In the genomic region with DNA sequence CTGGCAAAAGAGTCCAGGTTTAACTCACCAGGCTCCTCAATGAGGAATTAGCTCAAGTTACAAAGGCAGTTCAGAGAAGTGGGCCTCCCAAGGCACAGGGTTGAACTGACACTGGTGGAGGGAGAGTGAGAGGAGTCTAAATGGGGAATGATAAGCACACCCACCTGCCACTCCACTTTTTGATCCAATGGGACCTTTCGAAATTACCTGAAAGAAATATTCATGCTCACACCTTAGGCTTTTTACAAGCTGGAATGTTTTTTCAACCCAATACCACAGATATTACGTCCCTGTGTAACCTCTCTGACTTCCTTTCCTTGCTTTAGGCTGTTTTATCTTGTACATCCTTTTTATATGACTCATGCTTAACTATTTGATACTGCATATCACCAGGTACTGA, we compare ENCODE assay signal across 2 cellular contexts.
TF ChIP-seq lines count a peak whose summit lies in the region.

No MANE protein-coding gene starts in this region.

TF ChIP-seq in GM23338, 12 proteins besides CTCF, POLR2A, EP300 and RAD21 (continues in another document):
- TF ChIP-seq, protein P1, sequence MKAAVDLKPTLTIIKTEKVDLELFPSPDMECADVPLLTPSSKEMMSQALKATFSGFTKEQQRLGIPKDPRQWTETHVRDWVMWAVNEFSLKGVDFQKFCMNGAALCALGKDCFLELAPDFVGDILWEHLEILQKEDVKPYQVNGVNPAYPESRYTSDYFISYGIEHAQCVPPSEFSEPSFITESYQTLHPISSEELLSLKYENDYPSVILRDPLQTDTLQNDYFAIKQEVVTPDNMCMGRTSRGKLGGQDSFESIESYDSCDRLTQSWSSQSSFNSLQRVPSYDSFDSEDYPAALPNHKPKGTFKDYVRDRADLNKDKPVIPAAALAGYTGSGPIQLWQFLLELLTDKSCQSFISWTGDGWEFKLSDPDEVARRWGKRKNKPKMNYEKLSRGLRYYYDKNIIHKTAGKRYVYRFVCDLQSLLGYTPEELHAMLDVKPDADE (IDR thresholded peaks at IDR 0.05), result no peak
- no peak for TF ChIP-seq ZNF462 (CRISPR knock-in tag; IDR thresholded peaks at IDR 0.05)
- TF ChIP-seq NANOG (IDR thresholded peaks at IDR 0.05; ENCODE audit: borderline replicate concordance), result no peak
- no peak for TF ChIP-seq POLR2AphosphoS5 (IDR thresholded peaks at IDR 0.05; ENCODE audit: low read depth)
- TF ChIP-seq STAT1 (IDR thresholded peaks at IDR 0.05; ENCODE audit: unreplicated experiment), result no peak
- no peak for TF ChIP-seq EZH2phosphoT487 (IDR thresholded peaks at IDR 0.05; ENCODE audit: unreplicated experiment)
- TF ChIP-seq ZNF114 (CRISPR knock-in tag; IDR thresholded peaks at IDR 0.05), result no peak
- no peak for TF ChIP-seq JUNB (IDR thresholded peaks at IDR 0.05; ENCODE audit: unreplicated experiment)
- TF ChIP-seq CREB1 (CRISPR knock-in tag; IDR thresholded peaks at IDR 0.05; ENCODE audit: low read depth), result no peak
- TF ChIP-seq ZNF331 (CRISPR knock-in tag; IDR thresholded peaks at IDR 0.05; ENCODE audit: low read depth), result no peak
- no peak for TF ChIP-seq EZH2 (IDR thresholded peaks at IDR 0.05; ENCODE audit: low read depth, unreplicated experiment)

TF ChIP-seq in H1, 55 proteins besides CTCF, POLR2A, EP300 and RAD21:
- TF ChIP-seq, protein P2, sequence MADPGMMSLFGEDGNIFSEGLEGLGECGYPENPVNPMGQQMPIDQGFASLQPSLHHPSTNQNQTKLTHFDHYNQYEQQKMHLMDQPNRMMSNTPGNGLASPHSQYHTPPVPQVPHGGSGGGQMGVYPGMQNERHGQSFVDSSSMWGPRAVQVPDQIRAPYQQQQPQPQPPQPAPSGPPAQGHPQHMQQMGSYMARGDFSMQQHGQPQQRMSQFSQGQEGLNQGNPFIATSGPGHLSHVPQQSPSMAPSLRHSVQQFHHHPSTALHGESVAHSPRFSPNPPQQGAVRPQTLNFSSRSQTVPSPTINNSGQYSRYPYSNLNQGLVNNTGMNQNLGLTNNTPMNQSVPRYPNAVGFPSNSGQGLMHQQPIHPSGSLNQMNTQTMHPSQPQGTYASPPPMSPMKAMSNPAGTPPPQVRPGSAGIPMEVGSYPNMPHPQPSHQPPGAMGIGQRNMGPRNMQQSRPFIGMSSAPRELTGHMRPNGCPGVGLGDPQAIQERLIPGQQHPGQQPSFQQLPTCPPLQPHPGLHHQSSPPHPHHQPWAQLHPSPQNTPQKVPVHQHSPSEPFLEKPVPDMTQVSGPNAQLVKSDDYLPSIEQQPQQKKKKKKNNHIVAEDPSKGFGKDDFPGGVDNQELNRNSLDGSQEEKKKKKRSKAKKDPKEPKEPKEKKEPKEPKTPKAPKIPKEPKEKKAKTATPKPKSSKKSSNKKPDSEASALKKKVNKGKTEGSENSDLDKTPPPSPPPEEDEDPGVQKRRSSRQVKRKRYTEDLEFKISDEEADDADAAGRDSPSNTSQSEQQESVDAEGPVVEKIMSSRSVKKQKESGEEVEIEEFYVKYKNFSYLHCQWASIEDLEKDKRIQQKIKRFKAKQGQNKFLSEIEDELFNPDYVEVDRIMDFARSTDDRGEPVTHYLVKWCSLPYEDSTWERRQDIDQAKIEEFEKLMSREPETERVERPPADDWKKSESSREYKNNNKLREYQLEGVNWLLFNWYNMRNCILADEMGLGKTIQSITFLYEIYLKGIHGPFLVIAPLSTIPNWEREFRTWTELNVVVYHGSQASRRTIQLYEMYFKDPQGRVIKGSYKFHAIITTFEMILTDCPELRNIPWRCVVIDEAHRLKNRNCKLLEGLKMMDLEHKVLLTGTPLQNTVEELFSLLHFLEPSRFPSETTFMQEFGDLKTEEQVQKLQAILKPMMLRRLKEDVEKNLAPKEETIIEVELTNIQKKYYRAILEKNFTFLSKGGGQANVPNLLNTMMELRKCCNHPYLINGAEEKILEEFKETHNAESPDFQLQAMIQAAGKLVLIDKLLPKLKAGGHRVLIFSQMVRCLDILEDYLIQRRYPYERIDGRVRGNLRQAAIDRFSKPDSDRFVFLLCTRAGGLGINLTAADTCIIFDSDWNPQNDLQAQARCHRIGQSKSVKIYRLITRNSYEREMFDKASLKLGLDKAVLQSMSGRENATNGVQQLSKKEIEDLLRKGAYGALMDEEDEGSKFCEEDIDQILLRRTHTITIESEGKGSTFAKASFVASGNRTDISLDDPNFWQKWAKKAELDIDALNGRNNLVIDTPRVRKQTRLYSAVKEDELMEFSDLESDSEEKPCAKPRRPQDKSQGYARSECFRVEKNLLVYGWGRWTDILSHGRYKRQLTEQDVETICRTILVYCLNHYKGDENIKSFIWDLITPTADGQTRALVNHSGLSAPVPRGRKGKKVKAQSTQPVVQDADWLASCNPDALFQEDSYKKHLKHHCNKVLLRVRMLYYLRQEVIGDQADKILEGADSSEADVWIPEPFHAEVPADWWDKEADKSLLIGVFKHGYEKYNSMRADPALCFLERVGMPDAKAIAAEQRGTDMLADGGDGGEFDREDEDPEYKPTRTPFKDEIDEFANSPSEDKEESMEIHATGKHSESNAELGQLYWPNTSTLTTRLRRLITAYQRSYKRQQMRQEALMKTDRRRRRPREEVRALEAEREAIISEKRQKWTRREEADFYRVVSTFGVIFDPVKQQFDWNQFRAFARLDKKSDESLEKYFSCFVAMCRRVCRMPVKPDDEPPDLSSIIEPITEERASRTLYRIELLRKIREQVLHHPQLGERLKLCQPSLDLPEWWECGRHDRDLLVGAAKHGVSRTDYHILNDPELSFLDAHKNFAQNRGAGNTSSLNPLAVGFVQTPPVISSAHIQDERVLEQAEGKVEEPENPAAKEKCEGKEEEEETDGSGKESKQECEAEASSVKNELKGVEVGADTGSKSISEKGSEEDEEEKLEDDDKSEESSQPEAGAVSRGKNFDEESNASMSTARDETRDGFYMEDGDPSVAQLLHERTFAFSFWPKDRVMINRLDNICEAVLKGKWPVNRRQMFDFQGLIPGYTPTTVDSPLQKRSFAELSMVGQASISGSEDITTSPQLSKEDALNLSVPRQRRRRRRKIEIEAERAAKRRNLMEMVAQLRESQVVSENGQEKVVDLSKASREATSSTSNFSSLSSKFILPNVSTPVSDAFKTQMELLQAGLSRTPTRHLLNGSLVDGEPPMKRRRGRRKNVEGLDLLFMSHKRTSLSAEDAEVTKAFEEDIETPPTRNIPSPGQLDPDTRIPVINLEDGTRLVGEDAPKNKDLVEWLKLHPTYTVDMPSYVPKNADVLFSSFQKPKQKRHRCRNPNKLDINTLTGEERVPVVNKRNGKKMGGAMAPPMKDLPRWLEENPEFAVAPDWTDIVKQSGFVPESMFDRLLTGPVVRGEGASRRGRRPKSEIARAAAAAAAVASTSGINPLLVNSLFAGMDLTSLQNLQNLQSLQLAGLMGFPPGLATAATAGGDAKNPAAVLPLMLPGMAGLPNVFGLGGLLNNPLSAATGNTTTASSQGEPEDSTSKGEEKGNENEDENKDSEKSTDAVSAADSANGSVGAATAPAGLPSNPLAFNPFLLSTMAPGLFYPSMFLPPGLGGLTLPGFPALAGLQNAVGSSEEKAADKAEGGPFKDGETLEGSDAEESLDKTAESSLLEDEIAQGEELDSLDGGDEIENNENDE (IDR thresholded peaks at IDR 0.05; ENCODE audit: insufficient replicate concordance, low read length), result no peak
- TF ChIP-seq NRF1 (IDR thresholded peaks at IDR 0.05; ENCODE audit: low read depth, low read length) (no peak), NANOG (IDR thresholded peaks at IDR 0.05; ENCODE audit: insufficient read depth, low read depth, low read length, poor library complexity, severe bottlenecking) (no peak), EGR1 (IDR thresholded peaks at IDR 0.05; ENCODE audit: borderline replicate concordance, low read depth, low read length) (no peak), RNF2 (IDR thresholded peaks at IDR 0.05; ENCODE audit: borderline replicate concordance, low read depth, low read length, missing control alignments, poor library complexity, severe bottlenecking) (no peak), TCF12 (IDR thresholded peaks at IDR 0.05; ENCODE audit: low read depth, low read length) (no peak), E2F6 (IDR thresholded peaks at IDR 0.05) (no peak), SP4 (IDR thresholded peaks at IDR 0.05; ENCODE audit: low read length) (no peak), BCL11A (IDR thresholded peaks at IDR 0.05; ENCODE audit: low read depth in 2 of 2, low read length in 2 of 2) (no peak), KDM4A (IDR thresholded peaks at IDR 0.05; ENCODE audit: low read depth, low read length, severe bottlenecking) (no peak), USF2 (IDR thresholded peaks at IDR 0.05; ENCODE audit: low read length) (no peak), SAP30 (IDR thresholded peaks at IDR 0.05; ENCODE audit: insufficient read depth, insufficient replicate concordance, low read length) (no peak), TAF7 (optimal IDR thresholded peaks at IDR 0.05; ENCODE audit: borderline replicate concordance, low read depth, low read length) (no peak), SUZ12 (IDR thresholded peaks at IDR 0.05; ENCODE audit: low read length) (no peak), RFX5 (IDR thresholded peaks at IDR 0.05; ENCODE audit: borderline replicate concordance, low read depth, low read length) (no peak)
- TF ChIP-seq, protein P3, sequence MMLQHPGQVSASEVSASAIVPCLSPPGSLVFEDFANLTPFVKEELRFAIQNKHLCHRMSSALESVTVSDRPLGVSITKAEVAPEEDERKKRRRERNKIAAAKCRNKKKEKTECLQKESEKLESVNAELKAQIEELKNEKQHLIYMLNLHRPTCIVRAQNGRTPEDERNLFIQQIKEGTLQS (IDR thresholded peaks at IDR 0.05; ENCODE audit: insufficient read depth, low read depth, low read length), result no peak
- TF ChIP-seq, protein P4, sequence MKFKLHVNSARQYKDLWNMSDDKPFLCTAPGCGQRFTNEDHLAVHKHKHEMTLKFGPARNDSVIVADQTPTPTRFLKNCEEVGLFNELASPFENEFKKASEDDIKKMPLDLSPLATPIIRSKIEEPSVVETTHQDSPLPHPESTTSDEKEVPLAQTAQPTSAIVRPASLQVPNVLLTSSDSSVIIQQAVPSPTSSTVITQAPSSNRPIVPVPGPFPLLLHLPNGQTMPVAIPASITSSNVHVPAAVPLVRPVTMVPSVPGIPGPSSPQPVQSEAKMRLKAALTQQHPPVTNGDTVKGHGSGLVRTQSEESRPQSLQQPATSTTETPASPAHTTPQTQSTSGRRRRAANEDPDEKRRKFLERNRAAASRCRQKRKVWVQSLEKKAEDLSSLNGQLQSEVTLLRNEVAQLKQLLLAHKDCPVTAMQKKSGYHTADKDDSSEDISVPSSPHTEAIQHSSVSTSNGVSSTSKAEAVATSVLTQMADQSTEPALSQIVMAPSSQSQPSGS (IDR thresholded peaks at IDR 0.05; ENCODE audit: low read length), result no peak
